1 cellular context compared by ENCODE assay signal in the genomic region with DNA sequence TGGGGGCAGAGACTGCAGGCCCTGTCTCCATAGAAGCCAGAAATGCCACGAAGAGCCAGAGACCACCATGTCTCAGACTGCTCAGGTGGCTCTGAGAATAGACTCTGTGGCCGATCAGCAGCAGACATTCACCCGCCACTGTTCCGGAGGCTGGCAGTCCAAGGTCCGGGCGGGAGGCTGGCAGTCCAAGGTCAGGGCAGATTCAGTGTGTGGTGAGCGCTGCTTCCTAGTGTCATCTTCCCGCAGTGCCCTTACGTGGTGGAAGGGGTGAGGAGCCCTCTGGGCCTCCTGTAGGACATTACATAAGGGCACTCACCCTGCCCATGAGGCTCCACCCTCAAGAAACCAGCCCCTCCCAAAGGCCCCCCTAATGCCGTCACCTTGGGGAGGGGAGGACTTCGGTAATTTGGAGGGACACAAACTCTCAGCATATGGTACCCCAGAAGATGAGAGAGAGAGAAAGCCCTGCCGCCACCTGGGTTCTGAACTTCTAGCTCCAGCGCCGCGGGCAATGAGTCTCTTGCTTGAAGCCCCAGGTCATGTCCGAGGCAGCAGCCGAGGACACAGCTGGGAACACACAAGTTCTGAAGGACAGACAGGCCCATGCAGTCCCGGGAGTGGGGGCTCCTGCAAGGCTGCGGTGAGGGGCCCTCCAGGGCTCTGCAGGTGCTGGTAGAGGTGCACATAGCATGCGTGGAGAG.
TF ChIP-seq lines count a peak whose summit lies in the region.

No MANE protein-coding gene starts in this region.

TF ChIP-seq in HepG2, 621 proteins besides CTCF, POLR2A, EP300 and RAD21 (continued from another document and continues in another):
- TF ChIP-seq, protein P1, sequence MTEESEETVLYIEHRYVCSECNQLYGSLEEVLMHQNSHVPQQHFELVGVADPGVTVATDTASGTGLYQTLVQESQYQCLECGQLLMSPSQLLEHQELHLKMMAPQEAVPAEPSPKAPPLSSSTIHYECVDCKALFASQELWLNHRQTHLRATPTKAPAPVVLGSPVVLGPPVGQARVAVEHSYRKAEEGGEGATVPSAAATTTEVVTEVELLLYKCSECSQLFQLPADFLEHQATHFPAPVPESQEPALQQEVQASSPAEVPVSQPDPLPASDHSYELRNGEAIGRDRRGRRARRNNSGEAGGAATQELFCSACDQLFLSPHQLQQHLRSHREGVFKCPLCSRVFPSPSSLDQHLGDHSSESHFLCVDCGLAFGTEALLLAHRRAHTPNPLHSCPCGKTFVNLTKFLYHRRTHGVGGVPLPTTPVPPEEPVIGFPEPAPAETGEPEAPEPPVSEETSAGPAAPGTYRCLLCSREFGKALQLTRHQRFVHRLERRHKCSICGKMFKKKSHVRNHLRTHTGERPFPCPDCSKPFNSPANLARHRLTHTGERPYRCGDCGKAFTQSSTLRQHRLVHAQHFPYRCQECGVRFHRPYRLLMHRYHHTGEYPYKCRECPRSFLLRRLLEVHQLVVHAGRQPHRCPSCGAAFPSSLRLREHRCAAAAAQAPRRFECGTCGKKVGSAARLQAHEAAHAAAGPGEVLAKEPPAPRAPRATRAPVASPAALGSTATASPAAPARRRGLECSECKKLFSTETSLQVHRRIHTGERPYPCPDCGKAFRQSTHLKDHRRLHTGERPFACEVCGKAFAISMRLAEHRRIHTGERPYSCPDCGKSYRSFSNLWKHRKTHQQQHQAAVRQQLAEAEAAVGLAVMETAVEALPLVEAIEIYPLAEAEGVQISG (CRISPR knock-in tag; IDR thresholded peaks at IDR 0.05), result peak; percentile 71
- TF ChIP-seq, protein P2, sequence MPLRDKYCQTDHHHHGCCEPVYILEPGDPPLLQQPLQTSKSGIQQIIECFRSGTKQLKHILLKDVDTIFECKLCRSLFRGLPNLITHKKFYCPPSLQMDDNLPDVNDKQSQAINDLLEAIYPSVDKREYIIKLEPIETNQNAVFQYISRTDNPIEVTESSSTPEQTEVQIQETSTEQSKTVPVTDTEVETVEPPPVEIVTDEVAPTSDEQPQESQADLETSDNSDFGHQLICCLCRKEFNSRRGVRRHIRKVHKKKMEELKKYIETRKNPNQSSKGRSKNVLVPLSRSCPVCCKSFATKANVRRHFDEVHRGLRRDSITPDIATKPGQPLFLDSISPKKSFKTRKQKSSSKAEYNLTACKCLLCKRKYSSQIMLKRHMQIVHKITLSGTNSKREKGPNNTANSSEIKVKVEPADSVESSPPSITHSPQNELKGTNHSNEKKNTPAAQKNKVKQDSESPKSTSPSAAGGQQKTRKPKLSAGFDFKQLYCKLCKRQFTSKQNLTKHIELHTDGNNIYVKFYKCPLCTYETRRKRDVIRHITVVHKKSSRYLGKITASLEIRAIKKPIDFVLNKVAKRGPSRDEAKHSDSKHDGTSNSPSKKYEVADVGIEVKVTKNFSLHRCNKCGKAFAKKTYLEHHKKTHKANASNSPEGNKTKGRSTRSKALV (CRISPR knock-in tag; IDR thresholded peaks at IDR 0.05), result no peak
- TF ChIP-seq ZNF883 (CRISPR knock-in tag; IDR thresholded peaks at IDR 0.05; ENCODE audit: not compliant biosample characterization) (no peak), CBX1 (IDR thresholded peaks at IDR 0.05; ENCODE audit: low read depth) (peak; percentile 86), TARDBP (CRISPR knock-in tag; IDR thresholded peaks at IDR 0.05) (peak; percentile 81; the same call in 1 of the 2 replicates), KLF12 (CRISPR knock-in tag; IDR thresholded peaks at IDR 0.05; ENCODE audit: borderline replicate concordance) (no peak), NR2F1 (CRISPR knock-in tag; IDR thresholded peaks at IDR 0.05) (peak; percentile 64 to 85; a peak in 2 of 4 replicates), SIX4 (CRISPR knock-in tag; IDR thresholded peaks at IDR 0.05) (peak; percentile 53; the same call in 1 of the 2 replicates), PHF21A (CRISPR knock-in tag; IDR thresholded peaks at IDR 0.05) (0 out of 2 replicates have a peak, but pooled peaks have one; percentile 39), SOX5 (CRISPR knock-in tag; IDR thresholded peaks at IDR 0.05; ENCODE audit: borderline replicate concordance) (peak; percentile 76), ZNF124 (CRISPR knock-in tag; IDR thresholded peaks at IDR 0.05) (no peak), ZNF709 (CRISPR knock-in tag; IDR thresholded peaks at IDR 0.05) (no peak), SRSF4 (IDR thresholded peaks at IDR 0.05; ENCODE audit: low read depth, low read length, poor library complexity, severe bottlenecking) (no peak), ZNF557 (CRISPR knock-in tag; IDR thresholded peaks at IDR 0.05) (no peak), TOE1 (CRISPR knock-in tag; IDR thresholded peaks at IDR 0.05) (no peak), KDM6A (CRISPR knock-in tag; IDR thresholded peaks at IDR 0.05; ENCODE audit: low read depth) (peak; percentile 72), MIER3 (CRISPR knock-in tag; IDR thresholded peaks at IDR 0.05; ENCODE audit: borderline replicate concordance) (peak; percentile 65; the same call in 1 of the 2 replicates), ZSCAN31 (CRISPR knock-in tag; IDR thresholded peaks at IDR 0.05; ENCODE audit: low read depth) (peak; percentile 41; the same call in 1 of the 2 replicates), ZNF605 (CRISPR knock-in tag; IDR thresholded peaks at IDR 0.05) (no peak), GATAD2A (CRISPR knock-in tag; IDR thresholded peaks at IDR 0.05) (peak; percentile 92), FOXK1 (CRISPR knock-in tag; IDR thresholded peaks at IDR 0.05; ENCODE audit: borderline replicate concordance, low read depth) (peak; percentile 33; the same call in 1 of the 2 replicates), NFATC3 (CRISPR knock-in tag; IDR thresholded peaks at IDR 0.05) (no peak), HOXA5 (CRISPR knock-in tag; IDR thresholded peaks at IDR 0.05) (no peak), AGO1 (IDR thresholded peaks at IDR 0.05; ENCODE audit: low read depth, low read length, poor library complexity, severe bottlenecking) (no peak), TBL1XR1 (IDR thresholded peaks at IDR 0.05; ENCODE audit: borderline replicate concordance, low read length, partially characterized antibody) (peak; percentile 55), ZNF737 (CRISPR knock-in tag; IDR thresholded peaks at IDR 0.05; ENCODE audit: borderline replicate concordance) (no peak), ZNF772 (CRISPR knock-in tag; IDR thresholded peaks at IDR 0.05) (0 out of 2 replicates have a peak, but pooled peaks have one; percentile 43)
- TF ChIP-seq, protein P3, sequence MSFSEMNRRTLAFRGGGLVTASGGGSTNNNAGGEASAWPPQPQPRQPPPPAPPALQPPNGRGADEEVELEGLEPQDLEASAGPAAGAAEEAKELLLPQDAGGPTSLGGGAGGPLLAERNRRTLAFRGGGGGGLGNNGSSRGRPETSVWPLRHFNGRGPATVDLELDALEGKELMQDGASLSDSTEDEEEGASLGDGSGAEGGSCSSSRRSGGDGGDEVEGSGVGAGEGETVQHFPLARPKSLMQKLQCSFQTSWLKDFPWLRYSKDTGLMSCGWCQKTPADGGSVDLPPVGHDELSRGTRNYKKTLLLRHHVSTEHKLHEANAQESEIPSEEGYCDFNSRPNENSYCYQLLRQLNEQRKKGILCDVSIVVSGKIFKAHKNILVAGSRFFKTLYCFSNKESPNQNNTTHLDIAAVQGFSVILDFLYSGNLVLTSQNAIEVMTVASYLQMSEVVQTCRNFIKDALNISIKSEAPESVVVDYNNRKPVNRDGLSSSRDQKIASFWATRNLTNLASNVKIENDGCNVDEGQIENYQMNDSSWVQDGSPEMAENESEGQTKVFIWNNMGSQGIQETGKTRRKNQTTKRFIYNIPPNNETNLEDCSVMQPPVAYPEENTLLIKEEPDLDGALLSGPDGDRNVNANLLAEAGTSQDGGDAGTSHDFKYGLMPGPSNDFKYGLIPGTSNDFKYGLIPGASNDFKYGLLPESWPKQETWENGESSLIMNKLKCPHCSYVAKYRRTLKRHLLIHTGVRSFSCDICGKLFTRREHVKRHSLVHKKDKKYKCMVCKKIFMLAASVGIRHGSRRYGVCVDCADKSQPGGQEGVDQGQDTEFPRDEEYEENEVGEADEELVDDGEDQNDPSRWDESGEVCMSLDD (CRISPR knock-in tag; IDR thresholded peaks at IDR 0.05; ENCODE audit: borderline replicate concordance), result no peak
- TF ChIP-seq, protein P4, sequence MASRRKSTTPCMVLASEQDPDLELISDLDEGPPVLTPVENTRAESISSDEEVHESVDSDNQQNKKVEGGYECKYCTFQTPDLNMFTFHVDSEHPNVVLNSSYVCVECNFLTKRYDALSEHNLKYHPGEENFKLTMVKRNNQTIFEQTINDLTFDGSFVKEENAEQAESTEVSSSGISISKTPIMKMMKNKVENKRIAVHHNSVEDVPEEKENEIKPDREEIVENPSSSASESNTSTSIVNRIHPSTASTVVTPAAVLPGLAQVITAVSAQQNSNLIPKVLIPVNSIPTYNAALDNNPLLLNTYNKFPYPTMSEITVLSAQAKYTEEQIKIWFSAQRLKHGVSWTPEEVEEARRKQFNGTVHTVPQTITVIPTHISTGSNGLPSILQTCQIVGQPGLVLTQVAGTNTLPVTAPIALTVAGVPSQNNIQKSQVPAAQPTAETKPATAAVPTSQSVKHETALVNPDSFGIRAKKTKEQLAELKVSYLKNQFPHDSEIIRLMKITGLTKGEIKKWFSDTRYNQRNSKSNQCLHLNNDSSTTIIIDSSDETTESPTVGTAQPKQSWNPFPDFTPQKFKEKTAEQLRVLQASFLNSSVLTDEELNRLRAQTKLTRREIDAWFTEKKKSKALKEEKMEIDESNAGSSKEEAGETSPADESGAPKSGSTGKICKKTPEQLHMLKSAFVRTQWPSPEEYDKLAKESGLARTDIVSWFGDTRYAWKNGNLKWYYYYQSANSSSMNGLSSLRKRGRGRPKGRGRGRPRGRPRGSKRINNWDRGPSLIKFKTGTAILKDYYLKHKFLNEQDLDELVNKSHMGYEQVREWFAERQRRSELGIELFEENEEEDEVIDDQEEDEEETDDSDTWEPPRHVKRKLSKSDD (CRISPR knock-in tag; IDR thresholded peaks at IDR 0.05; ENCODE audit: low read depth), result no peak
- TF ChIP-seq, protein P5, sequence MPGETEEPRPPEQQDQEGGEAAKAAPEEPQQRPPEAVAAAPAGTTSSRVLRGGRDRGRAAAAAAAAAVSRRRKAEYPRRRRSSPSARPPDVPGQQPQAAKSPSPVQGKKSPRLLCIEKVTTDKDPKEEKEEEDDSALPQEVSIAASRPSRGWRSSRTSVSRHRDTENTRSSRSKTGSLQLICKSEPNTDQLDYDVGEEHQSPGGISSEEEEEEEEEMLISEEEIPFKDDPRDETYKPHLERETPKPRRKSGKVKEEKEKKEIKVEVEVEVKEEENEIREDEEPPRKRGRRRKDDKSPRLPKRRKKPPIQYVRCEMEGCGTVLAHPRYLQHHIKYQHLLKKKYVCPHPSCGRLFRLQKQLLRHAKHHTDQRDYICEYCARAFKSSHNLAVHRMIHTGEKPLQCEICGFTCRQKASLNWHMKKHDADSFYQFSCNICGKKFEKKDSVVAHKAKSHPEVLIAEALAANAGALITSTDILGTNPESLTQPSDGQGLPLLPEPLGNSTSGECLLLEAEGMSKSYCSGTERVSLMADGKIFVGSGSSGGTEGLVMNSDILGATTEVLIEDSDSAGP (CRISPR knock-in tag; IDR thresholded peaks at IDR 0.05; ENCODE audit: borderline replicate concordance), result peak; percentile 58; the same call in 1 of the 2 replicates
- TF ChIP-seq, protein P6, sequence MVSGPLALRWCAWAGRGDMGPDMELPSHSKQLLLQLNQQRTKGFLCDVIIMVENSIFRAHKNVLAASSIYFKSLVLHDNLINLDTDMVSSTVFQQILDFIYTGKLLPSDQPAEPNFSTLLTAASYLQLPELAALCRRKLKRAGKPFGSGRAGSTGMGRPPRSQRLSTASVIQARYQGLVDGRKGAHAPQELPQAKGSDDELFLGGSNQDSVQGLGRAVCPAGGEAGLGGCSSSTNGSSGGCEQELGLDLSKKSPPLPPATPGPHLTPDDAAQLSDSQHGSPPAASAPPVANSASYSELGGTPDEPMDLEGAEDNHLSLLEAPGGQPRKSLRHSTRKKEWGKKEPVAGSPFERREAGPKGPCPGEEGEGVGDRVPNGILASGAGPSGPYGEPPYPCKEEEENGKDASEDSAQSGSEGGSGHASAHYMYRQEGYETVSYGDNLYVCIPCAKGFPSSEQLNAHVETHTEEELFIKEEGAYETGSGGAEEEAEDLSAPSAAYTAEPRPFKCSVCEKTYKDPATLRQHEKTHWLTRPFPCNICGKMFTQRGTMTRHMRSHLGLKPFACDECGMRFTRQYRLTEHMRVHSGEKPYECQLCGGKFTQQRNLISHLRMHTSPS (CRISPR knock-in tag; IDR thresholded peaks at IDR 0.05; ENCODE audit: low read depth), result peak; percentile 95
- TF ChIP-seq, protein P7, sequence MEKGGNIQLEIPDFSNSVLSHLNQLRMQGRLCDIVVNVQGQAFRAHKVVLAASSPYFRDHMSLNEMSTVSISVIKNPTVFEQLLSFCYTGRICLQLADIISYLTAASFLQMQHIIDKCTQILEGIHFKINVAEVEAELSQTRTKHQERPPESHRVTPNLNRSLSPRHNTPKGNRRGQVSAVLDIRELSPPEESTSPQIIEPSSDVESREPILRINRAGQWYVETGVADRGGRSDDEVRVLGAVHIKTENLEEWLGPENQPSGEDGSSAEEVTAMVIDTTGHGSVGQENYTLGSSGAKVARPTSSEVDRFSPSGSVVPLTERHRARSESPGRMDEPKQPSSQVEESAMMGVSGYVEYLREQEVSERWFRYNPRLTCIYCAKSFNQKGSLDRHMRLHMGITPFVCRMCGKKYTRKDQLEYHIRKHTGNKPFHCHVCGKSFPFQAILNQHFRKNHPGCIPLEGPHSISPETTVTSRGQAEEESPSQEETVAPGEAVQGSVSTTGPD (CRISPR knock-in tag; IDR thresholded peaks at IDR 0.05), result no peak
- TF ChIP-seq, protein P8, sequence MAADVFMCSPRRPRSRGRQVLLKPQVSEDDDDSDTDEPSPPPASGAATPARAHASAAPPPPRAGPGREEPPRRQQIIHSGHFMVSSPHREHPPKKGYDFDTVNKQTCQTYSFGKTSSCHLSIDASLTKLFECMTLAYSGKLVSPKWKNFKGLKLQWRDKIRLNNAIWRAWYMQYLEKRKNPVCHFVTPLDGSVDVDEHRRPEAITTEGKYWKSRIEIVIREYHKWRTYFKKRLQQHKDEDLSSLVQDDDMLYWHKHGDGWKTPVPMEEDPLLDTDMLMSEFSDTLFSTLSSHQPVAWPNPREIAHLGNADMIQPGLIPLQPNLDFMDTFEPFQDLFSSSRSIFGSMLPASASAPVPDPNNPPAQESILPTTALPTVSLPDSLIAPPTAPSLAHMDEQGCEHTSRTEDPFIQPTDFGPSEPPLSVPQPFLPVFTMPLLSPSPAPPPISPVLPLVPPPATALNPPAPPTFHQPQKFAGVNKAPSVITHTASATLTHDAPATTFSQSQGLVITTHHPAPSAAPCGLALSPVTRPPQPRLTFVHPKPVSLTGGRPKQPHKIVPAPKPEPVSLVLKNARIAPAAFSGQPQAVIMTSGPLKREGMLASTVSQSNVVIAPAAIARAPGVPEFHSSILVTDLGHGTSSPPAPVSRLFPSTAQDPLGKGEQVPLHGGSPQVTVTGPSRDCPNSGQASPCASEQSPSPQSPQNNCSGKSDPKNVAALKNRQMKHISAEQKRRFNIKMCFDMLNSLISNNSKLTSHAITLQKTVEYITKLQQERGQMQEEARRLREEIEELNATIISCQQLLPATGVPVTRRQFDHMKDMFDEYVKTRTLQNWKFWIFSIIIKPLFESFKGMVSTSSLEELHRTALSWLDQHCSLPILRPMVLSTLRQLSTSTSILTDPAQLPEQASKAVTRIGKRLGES (CRISPR knock-in tag; IDR thresholded peaks at IDR 0.05; ENCODE audit: borderline replicate concordance), result no peak
